16 cellular contexts compared by ENCODE assay signal in the genomic region with DNA sequence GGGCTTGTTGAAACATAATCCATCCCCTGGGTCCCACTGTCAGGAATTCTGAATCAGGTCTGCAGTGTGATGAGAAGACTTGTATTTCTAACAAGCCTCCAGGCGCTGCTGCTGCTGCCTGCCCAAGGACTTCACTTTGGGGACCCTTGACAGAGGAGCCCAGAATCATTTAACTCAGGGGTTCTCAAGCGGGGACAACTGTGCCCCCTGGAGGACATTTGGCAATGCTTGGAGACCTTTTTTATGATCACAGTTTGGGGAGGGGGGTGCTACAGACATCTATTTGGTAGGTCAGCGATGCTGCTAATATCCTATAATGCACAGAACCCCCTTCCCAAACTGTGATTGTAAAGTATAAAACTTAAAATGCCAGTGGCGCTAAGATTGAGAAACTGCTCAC.
"Had no signal": no experiment of that assay in that cellular context is flagged by ENCODE, and none has a peak within 500 bp of the region (broad histone marks: within the 10 kb centered on the region; RNA-seq: fewer than 3 reads in every experiment).

No MANE protein-coding gene starts in this region.

- H3K9me3 ChIP-seq: esophagus squamous epithelium, prostate gland, right atrium auricular region, thyroid gland had no signal

- H3K27ac ChIP-seq: esophagus squamous epithelium, prostate gland, right atrium auricular region, thyroid gland had no signal

- H3K36me3 ChIP-seq: esophagus squamous epithelium, prostate gland, right atrium auricular region, thyroid gland had no signal

- DNase-seq: activated CD4-positive, alpha-beta T cell treated with anti-CD3 and anti-CD28 coated beads for 36 hours; activated CD4-positive, alpha-beta T cell treated with anti-CD3 and anti-CD28 coated beads, Interleukin-2, amount 50 U/mL, for 48 hours; activated gamma-delta T cell; effector CD8-positive, alpha-beta T cell; esophagus squamous epithelium; hippocampal formation; kidney; stimulated activated CD4-positive, alpha-beta T cell treated with anti-CD3 and anti-CD28 coated beads, Interleukin-12 subunit alpha, Interleukin-12 subunit beta, amount 100 ng/mL, for 4 hours; stimulated activated CD4-positive, alpha-beta T cell treated with anti-CD3 and anti-CD28 coated beads, Interleukin-1b, Interleukin-23, amount 100 ng/mL, for 48 hours; stimulated activated CD8-positive, alpha-beta memory T cell treated with anti-CD3 and anti-CD28 coated beads, Interleukin-4, amount 100 ng/mL, for 48 hours; stimulated activated naive CD4-positive, alpha-beta T cell; T-helper 2 cell; thyroid gland had no signal

- H3K4me3 ChIP-seq: esophagus squamous epithelium, lung, prostate gland, right atrium auricular region, thyroid gland had no signal

- H3K4me1 ChIP-seq: esophagus squamous epithelium, prostate gland, right atrium auricular region, thyroid gland had no signal

- H3K27me3 ChIP-seq: right atrium auricular region, thyroid gland had no signal
